ENCODE assay signal across 1 cellular context in genomic region chr12:121352053-121353018, GRCh38.
TF ChIP-seq lines count a peak whose summit lies in the region.

Gene ANAPC5, minus strand, starts transcription at chr12:121352411. Its CDS starts 71 bp downstream, at chr12:121352340.

TF ChIP-seq in GM12878, 131 proteins besides CTCF, POLR2A, EP300 and RAD21 (continued from another document and continues in another):
- TF ChIP-seq, protein P1, sequence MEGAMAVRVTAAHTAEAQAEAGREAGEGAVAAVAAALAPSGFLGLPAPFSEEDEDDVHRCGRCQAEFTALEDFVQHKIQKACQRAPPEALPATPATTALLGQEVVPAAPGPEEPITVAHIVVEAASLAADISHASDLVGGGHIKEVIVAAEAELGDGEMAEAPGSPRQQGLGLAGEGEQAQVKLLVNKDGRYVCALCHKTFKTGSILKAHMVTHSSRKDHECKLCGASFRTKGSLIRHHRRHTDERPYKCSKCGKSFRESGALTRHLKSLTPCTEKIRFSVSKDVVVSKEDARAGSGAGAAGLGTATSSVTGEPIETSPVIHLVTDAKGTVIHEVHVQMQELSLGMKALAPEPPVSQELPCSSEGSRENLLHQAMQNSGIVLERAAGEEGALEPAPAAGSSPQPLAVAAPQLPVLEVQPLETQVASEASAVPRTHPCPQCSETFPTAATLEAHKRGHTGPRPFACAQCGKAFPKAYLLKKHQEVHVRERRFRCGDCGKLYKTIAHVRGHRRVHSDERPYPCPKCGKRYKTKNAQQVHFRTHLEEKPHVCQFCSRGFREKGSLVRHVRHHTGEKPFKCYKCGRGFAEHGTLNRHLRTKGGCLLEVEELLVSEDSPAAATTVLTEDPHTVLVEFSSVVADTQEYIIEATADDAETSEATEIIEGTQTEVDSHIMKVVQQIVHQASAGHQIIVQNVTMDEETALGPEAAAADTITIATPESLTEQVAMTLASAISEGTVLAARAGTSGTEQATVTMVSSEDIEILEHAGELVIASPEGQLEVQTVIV (IDR thresholded peaks at IDR 0.05; ENCODE audit: borderline replicate concordance, partially characterized antibody), result peak; percentile 73
- TF ChIP-seq, protein P2, sequence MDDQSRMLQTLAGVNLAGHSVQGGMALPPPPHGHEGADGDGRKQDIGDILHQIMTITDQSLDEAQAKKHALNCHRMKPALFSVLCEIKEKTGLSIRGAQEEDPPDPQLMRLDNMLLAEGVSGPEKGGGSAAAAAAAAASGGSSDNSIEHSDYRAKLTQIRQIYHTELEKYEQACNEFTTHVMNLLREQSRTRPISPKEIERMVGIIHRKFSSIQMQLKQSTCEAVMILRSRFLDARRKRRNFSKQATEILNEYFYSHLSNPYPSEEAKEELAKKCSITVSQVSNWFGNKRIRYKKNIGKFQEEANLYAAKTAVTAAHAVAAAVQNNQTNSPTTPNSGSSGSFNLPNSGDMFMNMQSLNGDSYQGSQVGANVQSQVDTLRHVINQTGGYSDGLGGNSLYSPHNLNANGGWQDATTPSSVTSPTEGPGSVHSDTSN (IDR thresholded peaks at IDR 0.05; ENCODE audit: insufficient replicate concordance, low read depth, low read length), result peak; percentile 30
- TF ChIP-seq CUX1 (IDR thresholded peaks at IDR 0.05; ENCODE audit: insufficient replicate concordance, low read depth, low read length), result no peak
- TF ChIP-seq ZNF592 (IDR thresholded peaks at IDR 0.05), result no peak
- no peak for TF ChIP-seq HDAC6 (IDR thresholded peaks at IDR 0.05; ENCODE audit: unreplicated experiment)
- no peak for TF ChIP-seq NFIC (IDR thresholded peaks at IDR 0.05; ENCODE audit: low read depth, low read length)
- TF ChIP-seq ZBTB33 (IDR thresholded peaks at IDR 0.05), result no peak
- TF ChIP-seq MTA2 (IDR thresholded peaks at IDR 0.05; ENCODE audit: low read depth), result no peak
- peak; percentile 95 for TF ChIP-seq SP1 (IDR thresholded peaks at IDR 0.05; ENCODE audit: low read depth, low read length)
- peak; percentile 53 to 87; a peak in 3 of 4 replicates for TF ChIP-seq BHLHE40 (IDR thresholded peaks at IDR 0.05; ENCODE audit: borderline replicate concordance in 1 of 2, low read depth in 2 of 2, low read length in 1 of 2)
- TF ChIP-seq SMAD5 (IDR thresholded peaks at IDR 0.05; ENCODE audit: low read depth), result peak; percentile 89
- no peak; the same call in 1 of the 2 replicates for TF ChIP-seq DPF2 (IDR thresholded peaks at IDR 0.05)
- peak; percentile 93 for TF ChIP-seq MXI1 (IDR thresholded peaks at IDR 0.05; ENCODE audit: low read depth, low read length)
- TF ChIP-seq, protein P3, sequence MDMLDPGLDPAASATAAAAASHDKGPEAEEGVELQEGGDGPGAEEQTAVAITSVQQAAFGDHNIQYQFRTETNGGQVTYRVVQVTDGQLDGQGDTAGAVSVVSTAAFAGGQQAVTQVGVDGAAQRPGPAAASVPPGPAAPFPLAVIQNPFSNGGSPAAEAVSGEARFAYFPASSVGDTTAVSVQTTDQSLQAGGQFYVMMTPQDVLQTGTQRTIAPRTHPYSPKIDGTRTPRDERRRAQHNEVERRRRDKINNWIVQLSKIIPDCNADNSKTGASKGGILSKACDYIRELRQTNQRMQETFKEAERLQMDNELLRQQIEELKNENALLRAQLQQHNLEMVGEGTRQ (IDR thresholded peaks at IDR 0.05; ENCODE audit: borderline replicate concordance, low read depth, low read length), result peak; percentile 92
- peak; percentile 32; the same call in 1 of the 2 replicates for TF ChIP-seq SPI1 (IDR thresholded peaks at IDR 0.05; ENCODE audit: borderline replicate concordance, insufficient read depth, low read depth, low read length)
- no peak for TF ChIP-seq JUND (IDR thresholded peaks at IDR 0.05; ENCODE audit: low read depth, low read length)
- TF ChIP-seq POU2F2 (IDR thresholded peaks at IDR 0.05; ENCODE audit: borderline replicate concordance, low read depth, low read length), result peak; percentile 85; the same call in 2 of the 3 replicates
- no peak for TF ChIP-seq SMARCA5 (IDR thresholded peaks at IDR 0.05)
- no peak for TF ChIP-seq NR2F1 (conservative IDR thresholded peaks at IDR 0.05)
- TF ChIP-seq HCFC1 (IDR thresholded peaks at IDR 0.05; ENCODE audit: low read length), result peak; percentile 81
- TF ChIP-seq ATF7 (IDR thresholded peaks at IDR 0.05; ENCODE audit: low read depth), result peak; percentile 76
- no peak for TF ChIP-seq MEF2B (IDR thresholded peaks at IDR 0.05; ENCODE audit: partially characterized antibody, poor library complexity, severe bottlenecking)
- TF ChIP-seq CBX3 (IDR thresholded peaks at IDR 0.05; ENCODE audit: borderline replicate concordance, low read depth), result no peak
- TF ChIP-seq, protein P4, sequence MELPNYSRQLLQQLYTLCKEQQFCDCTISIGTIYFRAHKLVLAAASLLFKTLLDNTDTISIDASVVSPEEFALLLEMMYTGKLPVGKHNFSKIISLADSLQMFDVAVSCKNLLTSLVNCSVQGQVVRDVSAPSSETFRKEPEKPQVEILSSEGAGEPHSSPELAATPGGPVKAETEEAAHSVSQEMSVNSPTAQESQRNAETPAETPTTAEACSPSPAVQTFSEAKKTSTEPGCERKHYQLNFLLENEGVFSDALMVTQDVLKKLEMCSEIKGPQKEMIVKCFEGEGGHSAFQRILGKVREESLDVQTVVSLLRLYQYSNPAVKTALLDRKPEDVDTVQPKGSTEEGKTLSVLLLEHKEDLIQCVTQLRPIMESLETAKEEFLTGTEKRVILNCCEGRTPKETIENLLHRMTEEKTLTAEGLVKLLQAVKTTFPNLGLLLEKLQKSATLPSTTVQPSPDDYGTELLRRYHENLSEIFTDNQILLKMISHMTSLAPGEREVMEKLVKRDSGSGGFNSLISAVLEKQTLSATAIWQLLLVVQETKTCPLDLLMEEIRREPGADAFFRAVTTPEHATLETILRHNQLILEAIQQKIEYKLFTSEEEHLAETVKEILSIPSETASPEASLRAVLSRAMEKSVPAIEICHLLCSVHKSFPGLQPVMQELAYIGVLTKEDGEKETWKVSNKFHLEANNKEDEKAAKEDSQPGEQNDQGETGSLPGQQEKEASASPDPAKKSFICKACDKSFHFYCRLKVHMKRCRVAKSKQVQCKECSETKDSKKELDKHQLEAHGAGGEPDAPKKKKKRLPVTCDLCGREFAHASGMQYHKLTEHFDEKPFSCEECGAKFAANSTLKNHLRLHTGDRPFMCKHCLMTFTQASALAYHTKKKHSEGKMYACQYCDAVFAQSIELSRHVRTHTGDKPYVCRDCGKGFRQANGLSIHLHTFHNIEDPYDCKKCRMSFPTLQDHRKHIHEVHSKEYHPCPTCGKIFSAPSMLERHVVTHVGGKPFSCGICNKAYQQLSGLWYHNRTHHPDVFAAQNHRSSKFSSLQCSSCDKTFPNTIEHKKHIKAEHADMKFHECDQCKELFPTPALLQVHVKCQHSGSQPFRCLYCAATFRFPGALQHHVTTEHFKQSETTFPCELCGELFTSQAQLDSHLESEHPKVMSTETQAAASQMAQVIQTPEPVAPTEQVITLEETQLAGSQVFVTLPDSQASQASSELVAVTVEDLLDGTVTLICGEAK (IDR thresholded peaks at IDR 0.05; ENCODE audit: borderline replicate concordance), result peak; percentile 98
- TF ChIP-seq GABPA (IDR thresholded peaks at IDR 0.05; ENCODE audit: low read depth), result peak; percentile 95
- no peak; the same call in 1 of the 2 replicates for TF ChIP-seq MTA3 (IDR thresholded peaks at IDR 0.05; ENCODE audit: borderline replicate concordance, low read length)
- no peak for TF ChIP-seq ZNF622 (IDR thresholded peaks at IDR 0.05)
- no peak for TF ChIP-seq MYC (IDR thresholded peaks at IDR 0.05; ENCODE audit: insufficient read depth, insufficient read length, insufficient replicate concordance, low read length, severe bottlenecking)
- TF ChIP-seq POLR2AphosphoS5 (IDR thresholded peaks at IDR 0.05; ENCODE audit: low read length), result peak; percentile 96
- peak; percentile 80; the same call in 1 of the 2 replicates for TF ChIP-seq ATF3 (IDR thresholded peaks at IDR 0.05; ENCODE audit: borderline replicate concordance, extremely low read depth, low read depth, low read length)
- peak; percentile 63; the same call in 1 of the 2 replicates for TF ChIP-seq ASH2L (IDR thresholded peaks at IDR 0.05; ENCODE audit: borderline replicate concordance, low read depth)
- TF ChIP-seq HSF1 (IDR thresholded peaks at IDR 0.05; ENCODE audit: low read depth, low read length), result no peak
- TF ChIP-seq HDAC2 (IDR thresholded peaks at IDR 0.05), result no peak
- TF ChIP-seq CREB1 (IDR thresholded peaks at IDR 0.05; ENCODE audit: low read depth), result peak; percentile 93
- peak; percentile 79; the same call in 1 of the 2 replicates for TF ChIP-seq PML (IDR thresholded peaks at IDR 0.05; ENCODE audit: low read length)
